ENCODE assay signal across 15 cellular contexts in genomic region chr10:103226011-103226410, GRCh38. TPM values are rescaled to one million over a fixed set of nuclear protein-coding genes. Genes with fewer than 3 reads are reported as not detected.
"Had no signal": no experiment of that assay in that cellular context is flagged by ENCODE, and none has a peak within 500 bp of the region (broad histone marks: within the 10 kb centered on the region; RNA-seq: fewer than 3 reads in every experiment).

No MANE protein-coding gene starts in this region.

- H3K27ac Mint-ChIP-seq: activated CD8-positive, alpha-beta T cell treated with anti-CD3 and anti-CD28 coated beads, Interleukin-2, amount 10 ng/mL, durations not matched to agents 7 days and 5 days; activated T-helper 1 cell treated with anti-CD3 and anti-CD28 coated beads, Interleukin-12 subunit alpha, Interleukin-12 subunit beta, Interleukin-2, Interleukin-4 antibody, amounts not matched to agents 30 ng/mL and 10 ng/mL and 1 ng/mL, durations not matched to agents 14 hours and 24 hours and 36 hours; nephron had no signal

- H3K4me3 ChIP-seq: ascending aorta, cardiac muscle cell, left lung, sigmoid colon, stomach, vagina had no signal

- FAIRE-seq: endothelial cell of umbilical vein had no signal

- H3K27ac ChIP-seq: ascending aorta, cardiac muscle cell, sigmoid colon, stomach, vagina had no signal

- DNase-seq: activated CD8-positive, alpha-beta memory T cell treated with anti-CD3 and anti-CD28 coated beads, Interleukin-2, amount 50 U/mL, for 48 hours; activated CD8-positive, alpha-beta T cell treated with anti-CD3 and anti-CD28 coated beads, Interleukin-2, amount 10 ng/mL, durations not matched to agents 7 days and 5 days; activated naive CD4-positive, alpha-beta T cell; left lung; sigmoid colon; stimulated activated CD4-positive, alpha-beta T cell treated with anti-CD3 and anti-CD28 coated beads, Interleukin-4, amount 100 ng/mL, for 24 hours; stomach; SW 1271 had no signal

- H3K4me1 ChIP-seq: vagina had no signal

- ATAC-seq: activated CD8-positive, alpha-beta T cell treated with anti-CD3 and anti-CD28 coated beads, Interleukin-2, amount 10 ng/mL, durations not matched to agents 7 days and 5 days; left lung had no signal

- H3K36me3 ChIP-seq: ascending aorta, cardiac muscle cell, left lung, sigmoid colon, stomach, vagina had no signal

- H3K27me3 ChIP-seq: ascending aorta, cardiac muscle cell, left lung, sigmoid colon, stomach, vagina had no signal

- H3K4me3 Mint-ChIP-seq: activated CD8-positive, alpha-beta T cell treated with anti-CD3 and anti-CD28 coated beads, Interleukin-2, amount 10 ng/mL, durations not matched to agents 7 days and 5 days; activated T-helper 1 cell treated with anti-CD3 and anti-CD28 coated beads, Interleukin-12 subunit alpha, Interleukin-12 subunit beta, Interleukin-2, Interleukin-4 antibody, amounts not matched to agents 30 ng/mL and 10 ng/mL and 1 ng/mL, durations not matched to agents 14 hours and 24 hours and 36 hours; nephron had no signal

RNA-seq across cellular contexts. Expression of gene RPEL1, which starts 19.7 kb away (rescaled TPM):
- total RNA-seq: activated T-helper 1 cell treated with anti-CD3 and anti-CD28 coated beads, Interleukin-12 subunit alpha, Interleukin-12 subunit beta, Interleukin-2, Interleukin-4 antibody, amounts not matched to agents 30 ng/mL and 10 ng/mL and 1 ng/mL, durations not matched to agents 14 hours and 24 hours and 36 hours; ascending aorta; cardiac muscle cell; endothelial cell of umbilical vein; omental fat pad; sigmoid colon; stomach; vagina had no signal
- polyA plus RNA-seq: cardiac muscle cell, stomach had no signal

RNA-seq across cellular contexts. Expression of gene INA, which starts 50.9 kb away (rescaled TPM):
- total RNA-seq: ascending aorta, omental fat pad had no signal
